In the genomic region with DNA sequence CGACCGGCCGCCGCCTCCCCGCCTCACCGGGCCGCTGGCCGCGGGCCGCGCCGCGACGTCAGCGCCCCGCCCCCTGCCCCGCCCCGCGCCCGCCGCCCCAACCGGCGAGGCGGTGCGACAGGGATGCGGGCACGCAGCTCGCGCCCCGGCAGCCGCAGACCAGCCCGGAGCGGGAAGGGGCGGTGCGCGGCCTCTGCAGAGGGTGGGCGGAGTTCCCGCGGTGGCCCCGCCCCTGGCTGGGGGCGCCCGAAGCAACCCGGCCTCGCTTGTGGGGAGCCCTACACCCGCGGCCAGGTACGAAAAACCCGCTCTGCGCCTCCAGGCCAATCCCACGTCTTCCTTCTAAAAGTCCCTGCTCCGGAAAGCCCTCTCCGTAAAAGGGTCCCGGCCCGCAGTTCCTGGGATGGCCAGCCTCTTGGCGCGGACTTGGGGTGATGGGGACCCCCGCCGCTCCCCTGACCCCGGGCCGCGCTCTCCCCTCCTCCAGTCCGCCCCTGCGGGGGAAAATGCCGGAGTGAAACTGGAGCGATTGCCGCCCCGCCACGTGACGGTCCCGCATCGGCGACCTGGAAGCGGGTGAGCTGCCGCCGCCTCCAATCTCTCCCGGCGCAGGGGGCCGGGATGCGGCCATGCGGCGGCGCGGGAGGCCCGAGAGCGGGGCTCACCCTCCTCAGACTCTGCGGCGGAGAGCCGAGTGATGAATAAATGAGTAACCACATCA, we compare ENCODE assay signal across 1 cellular context.
TF ChIP-seq lines count a peak whose summit lies in the region.

RAB11FIP5 (minus strand) TSS at position 36 of the 721 bp plus-strand sequence. CDS start 171 bp downstream, outside the sequence.

TF ChIP-seq in HepG2, 621 proteins besides CTCF, POLR2A, EP300 and RAD21 (continued from another document and continues in another):
- TF ChIP-seq, protein P1, sequence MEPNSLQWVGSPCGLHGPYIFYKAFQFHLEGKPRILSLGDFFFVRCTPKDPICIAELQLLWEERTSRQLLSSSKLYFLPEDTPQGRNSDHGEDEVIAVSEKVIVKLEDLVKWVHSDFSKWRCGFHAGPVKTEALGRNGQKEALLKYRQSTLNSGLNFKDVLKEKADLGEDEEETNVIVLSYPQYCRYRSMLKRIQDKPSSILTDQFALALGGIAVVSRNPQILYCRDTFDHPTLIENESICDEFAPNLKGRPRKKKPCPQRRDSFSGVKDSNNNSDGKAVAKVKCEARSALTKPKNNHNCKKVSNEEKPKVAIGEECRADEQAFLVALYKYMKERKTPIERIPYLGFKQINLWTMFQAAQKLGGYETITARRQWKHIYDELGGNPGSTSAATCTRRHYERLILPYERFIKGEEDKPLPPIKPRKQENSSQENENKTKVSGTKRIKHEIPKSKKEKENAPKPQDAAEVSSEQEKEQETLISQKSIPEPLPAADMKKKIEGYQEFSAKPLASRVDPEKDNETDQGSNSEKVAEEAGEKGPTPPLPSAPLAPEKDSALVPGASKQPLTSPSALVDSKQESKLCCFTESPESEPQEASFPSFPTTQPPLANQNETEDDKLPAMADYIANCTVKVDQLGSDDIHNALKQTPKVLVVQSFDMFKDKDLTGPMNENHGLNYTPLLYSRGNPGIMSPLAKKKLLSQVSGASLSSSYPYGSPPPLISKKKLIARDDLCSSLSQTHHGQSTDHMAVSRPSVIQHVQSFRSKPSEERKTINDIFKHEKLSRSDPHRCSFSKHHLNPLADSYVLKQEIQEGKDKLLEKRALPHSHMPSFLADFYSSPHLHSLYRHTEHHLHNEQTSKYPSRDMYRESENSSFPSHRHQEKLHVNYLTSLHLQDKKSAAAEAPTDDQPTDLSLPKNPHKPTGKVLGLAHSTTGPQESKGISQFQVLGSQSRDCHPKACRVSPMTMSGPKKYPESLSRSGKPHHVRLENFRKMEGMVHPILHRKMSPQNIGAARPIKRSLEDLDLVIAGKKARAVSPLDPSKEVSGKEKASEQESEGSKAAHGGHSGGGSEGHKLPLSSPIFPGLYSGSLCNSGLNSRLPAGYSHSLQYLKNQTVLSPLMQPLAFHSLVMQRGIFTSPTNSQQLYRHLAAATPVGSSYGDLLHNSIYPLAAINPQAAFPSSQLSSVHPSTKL (CRISPR knock-in tag; IDR thresholded peaks at IDR 0.05): peak; percentile 39; the same call in 1 of the 2 replicates
- peak; percentile 19; the same call in 1 of the 2 replicates for TF ChIP-seq ZFP36L1 (CRISPR knock-in tag; IDR thresholded peaks at IDR 0.05)
- TF ChIP-seq ZNF343 (CRISPR knock-in tag; IDR thresholded peaks at IDR 0.05): no peak
- TF ChIP-seq PATZ1 (CRISPR knock-in tag; IDR thresholded peaks at IDR 0.05): peak; percentile 68; the same call in 1 of the 2 replicates
- no peak; the same call in 1 of the 2 replicates for TF ChIP-seq ZSCAN20 (CRISPR knock-in tag; IDR thresholded peaks at IDR 0.05; ENCODE audit: borderline replicate concordance)
- no peak for TF ChIP-seq SMARCC2 (IDR thresholded peaks at IDR 0.05)
- TF ChIP-seq ZFP36 (IDR thresholded peaks at IDR 0.05; ENCODE audit: borderline replicate concordance, low read depth, low read length, partially characterized antibody): no peak
- no peak for TF ChIP-seq SMARCE1 (IDR thresholded peaks at IDR 0.05; ENCODE audit: borderline replicate concordance)
- 0 out of 2 replicates have a peak, but pooled peaks have one; percentile 42 for TF ChIP-seq ZBTB7A (CRISPR knock-in tag; IDR thresholded peaks at IDR 0.05)
- no peak for TF ChIP-seq ZSCAN5A (CRISPR knock-in tag; IDR thresholded peaks at IDR 0.05; ENCODE audit: borderline replicate concordance)
- 0 out of 2 replicates have a peak, but pooled peaks have one; percentile 44 for TF ChIP-seq RBAK (CRISPR knock-in tag; IDR thresholded peaks at IDR 0.05)
- TF ChIP-seq ZFP82 (CRISPR knock-in tag; IDR thresholded peaks at IDR 0.05; ENCODE audit: borderline replicate concordance): 0 out of 2 replicates have a peak, but pooled peaks have one; percentile 38
- TF ChIP-seq ZNF724P (CRISPR knock-in tag; IDR thresholded peaks at IDR 0.05; ENCODE audit: borderline replicate concordance): peak; percentile 79; the same call in 1 of the 2 replicates
- TF ChIP-seq REL (CRISPR knock-in tag; conservative IDR thresholded peaks at IDR 0.05): no peak
- no peak for TF ChIP-seq SMAD9 (CRISPR knock-in tag; IDR thresholded peaks at IDR 0.05)
- TF ChIP-seq ZNF432 (CRISPR knock-in tag; IDR thresholded peaks at IDR 0.05; ENCODE audit: borderline replicate concordance): no peak
- TF ChIP-seq ZNF207 (IDR thresholded peaks at IDR 0.05; ENCODE audit: borderline replicate concordance): no peak
- no peak; the same call in 1 of the 2 replicates for TF ChIP-seq ATF3 (CRISPR knock-in tag; IDR thresholded peaks at IDR 0.05)
- TF ChIP-seq ZNF619 (CRISPR knock-in tag; IDR thresholded peaks at IDR 0.05): peak; percentile 54; the same call in 1 of the 2 replicates
- TF ChIP-seq, protein P2, sequence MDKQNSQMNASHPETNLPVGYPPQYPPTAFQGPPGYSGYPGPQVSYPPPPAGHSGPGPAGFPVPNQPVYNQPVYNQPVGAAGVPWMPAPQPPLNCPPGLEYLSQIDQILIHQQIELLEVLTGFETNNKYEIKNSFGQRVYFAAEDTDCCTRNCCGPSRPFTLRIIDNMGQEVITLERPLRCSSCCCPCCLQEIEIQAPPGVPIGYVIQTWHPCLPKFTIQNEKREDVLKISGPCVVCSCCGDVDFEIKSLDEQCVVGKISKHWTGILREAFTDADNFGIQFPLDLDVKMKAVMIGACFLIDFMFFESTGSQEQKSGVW (CRISPR knock-in tag; IDR thresholded peaks at IDR 0.05; ENCODE audit: borderline replicate concordance): no peak
- 0 out of 2 replicates have a peak, but pooled peaks have one; percentile 75 for TF ChIP-seq KLF6 (CRISPR knock-in tag; IDR thresholded peaks at IDR 0.05)
- TF ChIP-seq ZSCAN25 (CRISPR knock-in tag; IDR thresholded peaks at IDR 0.05): no peak
- TF ChIP-seq, protein P3, sequence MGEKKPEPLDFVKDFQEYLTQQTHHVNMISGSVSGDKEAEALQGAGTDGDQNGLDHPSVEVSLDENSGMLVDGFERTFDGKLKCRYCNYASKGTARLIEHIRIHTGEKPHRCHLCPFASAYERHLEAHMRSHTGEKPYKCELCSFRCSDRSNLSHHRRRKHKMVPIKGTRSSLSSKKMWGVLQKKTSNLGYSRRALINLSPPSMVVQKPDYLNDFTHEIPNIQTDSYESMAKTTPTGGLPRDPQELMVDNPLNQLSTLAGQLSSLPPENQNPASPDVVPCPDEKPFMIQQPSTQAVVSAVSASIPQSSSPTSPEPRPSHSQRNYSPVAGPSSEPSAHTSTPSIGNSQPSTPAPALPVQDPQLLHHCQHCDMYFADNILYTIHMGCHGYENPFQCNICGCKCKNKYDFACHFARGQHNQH (CRISPR knock-in tag; IDR thresholded peaks at IDR 0.05): peak; percentile 88
- TF ChIP-seq ZBTB38 (CRISPR knock-in tag; IDR thresholded peaks at IDR 0.05): peak; percentile 63; the same call in 1 of the 2 replicates
- TF ChIP-seq, protein P4, sequence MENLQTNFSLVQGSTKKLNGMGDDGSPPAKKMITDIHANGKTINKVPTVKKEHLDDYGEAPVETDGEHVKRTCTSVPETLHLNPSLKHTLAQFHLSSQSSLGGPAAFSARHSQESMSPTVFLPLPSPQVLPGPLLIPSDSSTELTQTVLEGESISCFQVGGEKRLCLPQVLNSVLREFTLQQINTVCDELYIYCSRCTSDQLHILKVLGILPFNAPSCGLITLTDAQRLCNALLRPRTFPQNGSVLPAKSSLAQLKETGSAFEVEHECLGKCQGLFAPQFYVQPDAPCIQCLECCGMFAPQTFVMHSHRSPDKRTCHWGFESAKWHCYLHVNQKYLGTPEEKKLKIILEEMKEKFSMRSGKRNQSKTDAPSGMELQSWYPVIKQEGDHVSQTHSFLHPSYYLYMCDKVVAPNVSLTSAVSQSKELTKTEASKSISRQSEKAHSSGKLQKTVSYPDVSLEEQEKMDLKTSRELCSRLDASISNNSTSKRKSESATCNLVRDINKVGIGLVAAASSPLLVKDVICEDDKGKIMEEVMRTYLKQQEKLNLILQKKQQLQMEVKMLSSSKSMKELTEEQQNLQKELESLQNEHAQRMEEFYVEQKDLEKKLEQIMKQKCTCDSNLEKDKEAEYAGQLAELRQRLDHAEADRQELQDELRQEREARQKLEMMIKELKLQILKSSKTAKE (CRISPR knock-in tag; IDR thresholded peaks at IDR 0.05; ENCODE audit: borderline replicate concordance): no peak; the same call in 1 of the 2 replicates
- peak; percentile 69 for TF ChIP-seq GABPB1 (CRISPR knock-in tag; IDR thresholded peaks at IDR 0.05)
- TF ChIP-seq ZNF644 (CRISPR knock-in tag; IDR thresholded peaks at IDR 0.05; ENCODE audit: low read depth): no peak
- TF ChIP-seq GPBP1L1 (CRISPR knock-in tag; IDR thresholded peaks at IDR 0.05): no peak
- TF ChIP-seq CC2D1A (CRISPR knock-in tag; IDR thresholded peaks at IDR 0.05): no peak
- TF ChIP-seq SP140L (CRISPR knock-in tag; IDR thresholded peaks at IDR 0.05; ENCODE audit: borderline replicate concordance): no peak
- peak; percentile 84 for TF ChIP-seq UBTF (CRISPR knock-in tag; IDR thresholded peaks at IDR 0.05)
- TF ChIP-seq TRIM24 (CRISPR knock-in tag; IDR thresholded peaks at IDR 0.05): no peak
- peak; percentile 31; the same call in 1 of the 2 replicates for TF ChIP-seq DR1 (CRISPR knock-in tag; IDR thresholded peaks at IDR 0.05)
- no peak for TF ChIP-seq THYN1 (CRISPR knock-in tag; IDR thresholded peaks at IDR 0.05; ENCODE audit: borderline replicate concordance, low read depth)
- no peak for TF ChIP-seq RBM22 (optimal IDR thresholded peaks at IDR 0.05; ENCODE audit: low read length)
- no peak for TF ChIP-seq NR2F2 (IDR thresholded peaks at IDR 0.05; ENCODE audit: borderline replicate concordance, low read depth)
- TF ChIP-seq ZNF441 (CRISPR knock-in tag; IDR thresholded peaks at IDR 0.05; ENCODE audit: borderline replicate concordance): no peak
